Comparison of ENCODE assay signal across 12 cellular contexts in genomic region chr3:106862067-106862466, GRCh38.
DNase-seq lines count a peak whose midpoint lies in the region; ATAC-seq and TF ChIP-seq lines count a peak whose summit lies in the region.
"Had no signal": no experiment of that assay in that cellular context is flagged by ENCODE, and none has a peak within 500 bp of the region (broad histone marks: within the 10 kb centered on the region; RNA-seq: fewer than 3 reads in every experiment).

No MANE protein-coding gene starts in this region.

- H2AFZ ChIP-seq in ACC112 (ENCODE audit: low read length, unreplicated experiment) (peak overlapping the region; percentile 58), H9 (ENCODE audit: low read length) (no peak overlapping the region)

- DNase-seq in H9 (no peak), brain microvascular endothelial cell (peak; percentile 72), kidney glomerular epithelial cell (lab: John Stamatoyannopoulos, UW) (peak; percentile 27), colonic mucosa (no peak), Caco-2 (no peak)
- no peak for DNase-seq in activated CD8-positive, alpha-beta memory T cell treated with anti-CD3 and anti-CD28 coated beads, Interleukin-2, amount 10 ng/mL, durations not matched to agents 7 days and 5 days
- DNase-seq: CD8-positive, alpha-beta memory T cell; NCI-H1417 treated with DMSO at 0.1 percent for 48 hours; posterior cingulate gyrus had no signal

- H3K56ac ChIP-seq in H9 (ENCODE audit: insufficient read length, low read depth, low read length) = no peak overlapping the region

- H3K27me3 Mint-ChIP-seq in H9 (ENCODE audit: low read depth) = no peaks in the 10 kb centered on the region
- H3K27me3 Mint-ChIP-seq in activated CD8-positive, alpha-beta memory T cell treated with anti-CD3 and anti-CD28 coated beads, Interleukin-2, amount 10 ng/mL, durations not matched to agents 7 days and 5 days = peaks cover 2% of the 10 kb centered on the region
- H3K27me3 Mint-ChIP-seq in Caco-2 (ENCODE audit: insufficient read depth, unreplicated experiment) = no peaks in the 10 kb centered on the region
- H3K27me3 Mint-ChIP-seq: activated T-helper 17 cell treated with anti-CD3 and anti-CD28 coated beads, Interleukin-2, amount 50 U/mL, for 72 hours; CD8-positive, alpha-beta memory T cell had no signal

- H3K9ac ChIP-seq in H9 (ENCODE audit: extremely low read depth, insufficient read length, low read length) = no peak overlapping the region
- H3K9ac ChIP-seq in colonic mucosa (ENCODE audit: low read depth in 2 of 2, low read length in 2 of 2) = no peak overlapping the region

- no peak overlapping the region for H3K14ac ChIP-seq in H9 (ENCODE audit: insufficient read depth, low read length)

- BruUV-seq in Caco-2 (replicated peaks; lab: Mats Ljungman, UMichigan) = no TSS peak

- no peaks in the 10 kb centered on the region for H3K79me2 ChIP-seq in ACC112 (ENCODE audit: control insufficient read depth, insufficient read depth, low read length, unreplicated experiment)
- H3K79me2 ChIP-seq in H9 (ENCODE audit: insufficient read depth, low read length) = no peaks in the 10 kb centered on the region

- no peak overlapping the region for H2BK12ac ChIP-seq in H9 (ENCODE audit: insufficient read length, low read depth, low read length)

- H3K27me3 ChIP-seq in ACC112 (ENCODE audit: insufficient read depth, low read length) = no peaks in the 10 kb centered on the region
- H3K27me3 ChIP-seq in H9 (ENCODE audit: insufficient read depth, low read length) = no peaks in the 10 kb centered on the region
- no peaks in the 10 kb centered on the region for H3K27me3 ChIP-seq in brain microvascular endothelial cell (replicated peaks)
- H3K27me3 ChIP-seq in colonic mucosa = no peaks in the 10 kb centered on the region
- no peaks in the 10 kb centered on the region for H3K27me3 ChIP-seq in Caco-2 (replicated peaks; ENCODE audit: control insufficient read depth, insufficient read depth, low read length)

- H3K36me3 Mint-ChIP-seq in H9 (ENCODE audit: insufficient read depth in 1 of 3, low read depth in 3 of 3) (peaks cover 23 to 34% (median 33%) of the 10 kb centered on the region in 3 experiments), Caco-2 (ENCODE audit: insufficient read depth, unreplicated experiment) (no peaks in the 10 kb centered on the region)
- no peaks in the 10 kb centered on the region for H3K36me3 Mint-ChIP-seq in activated CD8-positive, alpha-beta memory T cell treated with anti-CD3 and anti-CD28 coated beads, Interleukin-2, amount 10 ng/mL, durations not matched to agents 7 days and 5 days
- H3K36me3 Mint-ChIP-seq: CD8-positive, alpha-beta memory T cell had no signal

- POLR2A ChIA-PET in Caco-2 (lab: Charles Lee) = no interaction called here

- peak overlapping the region; percentile 49 for H3K27ac ChIP-seq in ACC112 (ENCODE audit: low read depth, low read length)
- H3K27ac ChIP-seq in H9 (ENCODE audit: insufficient read length, low read depth, low read length) = no peak overlapping the region
- H3K27ac ChIP-seq in brain microvascular endothelial cell = peak overlapping the region; percentile 10
- H3K27ac ChIP-seq in colonic mucosa = no peak overlapping the region

- CTCF ChIA-PET in activated CD8-positive, alpha-beta memory T cell treated with anti-CD3 and anti-CD28 coated beads, Interleukin-2, amount 10 ng/mL, durations not matched to agents 7 days and 5 days (lab: Charles Lee) = no interaction called here
- CTCF ChIA-PET in Caco-2 (lab: Charles Lee) = no interaction called here

- H3K36me3 ChIP-seq in ACC112 (ENCODE audit: insufficient read depth, low read length) = no peaks in the 10 kb centered on the region
- no peaks in the 10 kb centered on the region for H3K36me3 ChIP-seq in brain microvascular endothelial cell (replicated peaks)
- H3K36me3 ChIP-seq in colonic mucosa = no peaks in the 10 kb centered on the region
- no peaks in the 10 kb centered on the region for H3K36me3 ChIP-seq in Caco-2 (ENCODE audit: control insufficient read depth, insufficient read depth, low read length)

- H2BK120ac ChIP-seq in H9 (ENCODE audit: low read depth, low read length, poor library complexity, severe bottlenecking) = no peak overlapping the region

- H2BK15ac ChIP-seq in H9 (ENCODE audit: low read depth, low read length) = no peak overlapping the region

- peaks cover 16 to 19% of the 10 kb centered on the region in 2 experiments for H3K9me3 Mint-ChIP-seq in H9
- peaks cover 4% of the 10 kb centered on the region for H3K9me3 Mint-ChIP-seq in activated CD8-positive, alpha-beta memory T cell treated with anti-CD3 and anti-CD28 coated beads, Interleukin-2, amount 10 ng/mL, durations not matched to agents 7 days and 5 days (ENCODE audit: low read depth)
- no peaks in the 10 kb centered on the region for H3K9me3 Mint-ChIP-seq in Caco-2 (ENCODE audit: unreplicated experiment)

- TF ChIP-seq CTCF in H9 (conservative IDR thresholded peaks at IDR 0.05) (no peak), brain microvascular endothelial cell (IDR thresholded peaks at IDR 0.05; ENCODE audit: low read depth, low read length, missing control alignments) (peak; percentile 52), colonic mucosa (IDR thresholded peaks at IDR 0.05) (no peak), Caco-2 (IDR thresholded peaks at IDR 0.05; ENCODE audit: insufficient read depth in 1 of 2, low read depth in 1 of 2, low read length in 1 of 2, severe bottlenecking in 1 of 2, unreplicated experiment in 1 of 2) (no peak)

- no peak overlapping the region for H3K4me2 ChIP-seq in H9 (ENCODE audit: insufficient read depth, insufficient read length, low read length)

- H2BK20ac ChIP-seq in H9 (ENCODE audit: low read depth, low read length, poor library complexity, severe bottlenecking) = no peak overlapping the region

- H3K18ac ChIP-seq in H9 (ENCODE audit: insufficient read length, low read depth, low read length) = no peak overlapping the region

- no peak overlapping the region for H4K5ac ChIP-seq in H9 (ENCODE audit: insufficient read length, low read depth, low read length)

- no peaks in the 10 kb centered on the region for H3K23me2 ChIP-seq in H9 (ENCODE audit: insufficient read length, low read depth, low read length, poor library complexity, severe bottlenecking)

- no peak overlapping the region for H2BK5ac ChIP-seq in H9 (ENCODE audit: insufficient read length, low read length)

- no peak overlapping the region for H3K4ac ChIP-seq in H9 (ENCODE audit: low read depth, low read length)

- no peak overlapping the region for H4K91ac ChIP-seq in H9 (ENCODE audit: insufficient read length, low read depth, low read length)

- in situ Hi-C loops in brain microvascular endothelial cell (cut with HindIII; ENCODE audit: low pct_ligation_motif_present, low sequenced_read_pairs) = no loop called here

- H3K4me3 Mint-ChIP-seq in H9 (no peak overlapping the region), Caco-2 (ENCODE audit: unreplicated experiment) (no peak overlapping the region)
- no peak overlapping the region for H3K4me3 Mint-ChIP-seq in activated CD8-positive, alpha-beta memory T cell treated with anti-CD3 and anti-CD28 coated beads, Interleukin-2, amount 10 ng/mL, durations not matched to agents 7 days and 5 days
- H3K4me3 Mint-ChIP-seq: activated T-helper 17 cell treated with anti-CD3 and anti-CD28 coated beads, Interleukin-2, amount 50 U/mL, for 72 hours; CD8-positive, alpha-beta memory T cell had no signal

- H3K9me3 ChIP-seq in H9 (ENCODE audit: control insufficient read depth, low read depth, low read length) (no peaks in the 10 kb centered on the region), colonic mucosa (no peaks in the 10 kb centered on the region), Caco-2 (no peaks in the 10 kb centered on the region)

- H3K4me1 Mint-ChIP-seq in H9 = peaks cover 23 to 24% of the 10 kb centered on the region in 2 experiments
- H3K4me1 Mint-ChIP-seq in activated CD8-positive, alpha-beta memory T cell treated with anti-CD3 and anti-CD28 coated beads, Interleukin-2, amount 10 ng/mL, durations not matched to agents 7 days and 5 days = no peaks in the 10 kb centered on the region
- H3K4me1 Mint-ChIP-seq in Caco-2 (ENCODE audit: low read depth, unreplicated experiment) = peaks cover 8% of the 10 kb centered on the region
- H3K4me1 Mint-ChIP-seq: activated T-helper 17 cell treated with anti-CD3 and anti-CD28 coated beads, Interleukin-2, amount 50 U/mL, for 72 hours; CD8-positive, alpha-beta memory T cell had no signal

- no peaks in the 10 kb centered on the region for H3K79me1 ChIP-seq in H9 (ENCODE audit: insufficient read depth, low read depth, low read length, poor library complexity, severe bottlenecking)

- no peak for ATAC-seq in activated CD8-positive, alpha-beta memory T cell treated with anti-CD3 and anti-CD28 coated beads, Interleukin-2, amount 10 ng/mL, durations not matched to agents 7 days and 5 days
- ATAC-seq in HG03139 (IDR thresholded peaks at IDR 0.05; ENCODE audit: unreplicated experiment) = no peak
- ATAC-seq: activated T-helper 17 cell treated with anti-CD3 and anti-CD28 coated beads, Interleukin-2, amount 50 U/mL, for 72 hours had no signal

- no peak overlapping the region for H3K23ac ChIP-seq in H9 (ENCODE audit: insufficient read length, low read depth, low read length)

- H4K8ac ChIP-seq in H9 (replicated peaks; ENCODE audit: insufficient read length, low read depth, low read length) = no peak overlapping the region

- no peak overlapping the region for H3T11ph ChIP-seq in H9 (ENCODE audit: low read length)

- H4K20me1 ChIP-seq in H9 (ENCODE audit: control insufficient read depth, insufficient read depth, insufficient read length) = no peaks in the 10 kb centered on the region

- H2AK5ac ChIP-seq in H9 (ENCODE audit: insufficient read length, low read length) = no peak overlapping the region

- H3K4me3 ChIP-seq in ACC112 (ENCODE audit: low read depth, low read length) (peak overlapping the region; percentile 50), brain microvascular endothelial cell (ENCODE audit: low read depth, low read length) (no peak overlapping the region), colonic mucosa (no peak overlapping the region), Caco-2 (ENCODE audit: low read depth, low read length) (no peak overlapping the region)

- H3K4me1 ChIP-seq in ACC112 (ENCODE audit: control insufficient read depth, insufficient read depth, low read length, unreplicated experiment) (peaks cover 33% of the 10 kb centered on the region), H9 (ENCODE audit: insufficient read depth, low read length) (no peaks in the 10 kb centered on the region), colonic mucosa (no peaks in the 10 kb centered on the region), Caco-2 (no peaks in the 10 kb centered on the region)

- WGBS in H9 (ENCODE audit: extremely low coverage, insufficient read length, low lambda C conversion rate) = no CpG with 5 or more reads among the region's 3 CpGs

- intact Hi-C loops in colonic mucosa (cut with DNase I) (no loop called here), Caco-2 (cut with micrococcal nuclease; ENCODE audit: unreplicated experiment) (no loop called here)

- H3K27ac Mint-ChIP-seq in H9 (peak overlapping the region; percentile 51 to 65 (median 52); a peak in 5 of 7 replicates), Caco-2 (ENCODE audit: unreplicated experiment) (no peak overlapping the region)
- H3K27ac Mint-ChIP-seq in activated CD8-positive, alpha-beta memory T cell treated with anti-CD3 and anti-CD28 coated beads, Interleukin-2, amount 10 ng/mL, durations not matched to agents 7 days and 5 days = no peak overlapping the region
- H3K27ac Mint-ChIP-seq: activated T-helper 17 cell treated with anti-CD3 and anti-CD28 coated beads, Interleukin-2, amount 50 U/mL, for 72 hours; CD8-positive, alpha-beta memory T cell had no signal

Comparison
In these comparisons a context has a peak if more than half of its experiments do, and no peak if none do; other contexts are left out.
1. H3K27ac ChIP-seq: peak in ACC112 (single experiment) and brain microvascular endothelial cell (single experiment); none in H9 (single experiment) and colonic mucosa (single experiment).
2. DNase-seq: peak in brain microvascular endothelial cell (single experiment) and kidney glomerular epithelial cell (single experiment); none in H9 (single experiment), colonic mucosa (single experiment), activated CD8-positive, alpha-beta memory T cell treated with anti-CD3 and anti-CD28 coated beads, Interleukin-2, amount 10 ng/mL, durations not matched to agents 7 days and 5 days (single experiment) and Caco-2 (0 of 2).
3. H3K27ac Mint-ChIP-seq: peak in H9 (3 of 3); none in activated CD8-positive, alpha-beta memory T cell treated with anti-CD3 and anti-CD28 coated beads, Interleukin-2, amount 10 ng/mL, durations not matched to agents 7 days and 5 days (single experiment) and Caco-2 (single experiment).